In the genomic region with DNA sequence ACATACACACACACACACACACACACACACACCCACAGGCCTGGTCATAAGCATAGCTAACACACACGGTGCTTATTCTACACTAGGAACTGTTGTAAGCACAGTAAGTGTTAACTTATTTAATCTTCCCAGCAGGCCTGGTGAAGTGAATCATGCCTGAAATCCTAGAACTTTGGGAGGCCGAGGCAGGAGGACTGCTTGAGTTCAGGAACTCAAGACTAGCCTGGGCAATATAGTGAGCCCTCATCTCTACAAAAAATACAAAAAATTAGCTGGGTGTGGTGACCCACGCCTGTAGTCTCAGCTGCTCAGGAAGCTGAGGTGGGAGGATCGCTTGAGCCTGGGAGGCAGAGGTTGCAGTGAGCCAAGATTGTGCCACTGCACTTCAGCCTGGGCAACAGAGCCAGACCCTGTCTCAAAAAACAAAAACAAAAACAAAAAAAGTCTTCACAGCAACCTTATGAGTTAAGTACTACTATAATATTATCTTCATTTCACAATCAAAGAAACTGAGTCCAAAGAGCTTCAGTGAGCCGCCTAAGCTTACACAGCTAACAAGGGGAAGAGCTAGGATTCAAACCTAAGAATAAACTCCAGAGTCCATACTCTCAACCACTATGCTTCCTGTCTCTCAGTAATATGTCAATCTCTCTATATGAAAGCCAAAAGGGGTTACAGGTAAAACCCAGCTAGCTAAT, we compare ENCODE assay signal across 1 cellular context.
TF ChIP-seq lines count a peak whose summit lies in the region.

No MANE protein-coding gene starts in this region.

TF ChIP-seq in GM12878, 131 proteins besides CTCF, POLR2A, EP300 and RAD21 (continued from another document):
- TF ChIP-seq, protein P1, sequence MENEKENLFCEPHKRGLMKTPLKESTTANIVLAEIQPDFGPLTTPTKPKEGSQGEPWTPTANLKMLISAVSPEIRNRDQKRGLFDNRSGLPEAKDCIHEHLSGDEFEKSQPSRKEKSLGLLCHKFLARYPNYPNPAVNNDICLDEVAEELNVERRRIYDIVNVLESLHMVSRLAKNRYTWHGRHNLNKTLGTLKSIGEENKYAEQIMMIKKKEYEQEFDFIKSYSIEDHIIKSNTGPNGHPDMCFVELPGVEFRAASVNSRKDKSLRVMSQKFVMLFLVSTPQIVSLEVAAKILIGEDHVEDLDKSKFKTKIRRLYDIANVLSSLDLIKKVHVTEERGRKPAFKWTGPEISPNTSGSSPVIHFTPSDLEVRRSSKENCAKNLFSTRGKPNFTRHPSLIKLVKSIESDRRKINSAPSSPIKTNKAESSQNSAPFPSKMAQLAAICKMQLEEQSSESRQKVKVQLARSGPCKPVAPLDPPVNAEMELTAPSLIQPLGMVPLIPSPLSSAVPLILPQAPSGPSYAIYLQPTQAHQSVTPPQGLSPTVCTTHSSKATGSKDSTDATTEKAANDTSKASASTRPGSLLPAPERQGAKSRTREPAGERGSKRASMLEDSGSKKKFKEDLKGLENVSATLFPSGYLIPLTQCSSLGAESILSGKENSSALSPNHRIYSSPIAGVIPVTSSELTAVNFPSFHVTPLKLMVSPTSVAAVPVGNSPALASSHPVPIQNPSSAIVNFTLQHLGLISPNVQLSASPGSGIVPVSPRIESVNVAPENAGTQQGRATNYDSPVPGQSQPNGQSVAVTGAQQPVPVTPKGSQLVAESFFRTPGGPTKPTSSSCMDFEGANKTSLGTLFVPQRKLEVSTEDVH (IDR thresholded peaks at IDR 0.05; ENCODE audit: low read depth, partially characterized antibody): no peak
- TF ChIP-seq EED (IDR thresholded peaks at IDR 0.05; ENCODE audit: low read depth) (no peak), NFIC (IDR thresholded peaks at IDR 0.05; ENCODE audit: low read depth, low read length) (no peak), POU2F2 (IDR thresholded peaks at IDR 0.05; ENCODE audit: borderline replicate concordance, low read depth, low read length) (no peak), BCL11A (IDR thresholded peaks at IDR 0.05; ENCODE audit: low read depth, low read length) (no peak)
- TF ChIP-seq, protein P2, sequence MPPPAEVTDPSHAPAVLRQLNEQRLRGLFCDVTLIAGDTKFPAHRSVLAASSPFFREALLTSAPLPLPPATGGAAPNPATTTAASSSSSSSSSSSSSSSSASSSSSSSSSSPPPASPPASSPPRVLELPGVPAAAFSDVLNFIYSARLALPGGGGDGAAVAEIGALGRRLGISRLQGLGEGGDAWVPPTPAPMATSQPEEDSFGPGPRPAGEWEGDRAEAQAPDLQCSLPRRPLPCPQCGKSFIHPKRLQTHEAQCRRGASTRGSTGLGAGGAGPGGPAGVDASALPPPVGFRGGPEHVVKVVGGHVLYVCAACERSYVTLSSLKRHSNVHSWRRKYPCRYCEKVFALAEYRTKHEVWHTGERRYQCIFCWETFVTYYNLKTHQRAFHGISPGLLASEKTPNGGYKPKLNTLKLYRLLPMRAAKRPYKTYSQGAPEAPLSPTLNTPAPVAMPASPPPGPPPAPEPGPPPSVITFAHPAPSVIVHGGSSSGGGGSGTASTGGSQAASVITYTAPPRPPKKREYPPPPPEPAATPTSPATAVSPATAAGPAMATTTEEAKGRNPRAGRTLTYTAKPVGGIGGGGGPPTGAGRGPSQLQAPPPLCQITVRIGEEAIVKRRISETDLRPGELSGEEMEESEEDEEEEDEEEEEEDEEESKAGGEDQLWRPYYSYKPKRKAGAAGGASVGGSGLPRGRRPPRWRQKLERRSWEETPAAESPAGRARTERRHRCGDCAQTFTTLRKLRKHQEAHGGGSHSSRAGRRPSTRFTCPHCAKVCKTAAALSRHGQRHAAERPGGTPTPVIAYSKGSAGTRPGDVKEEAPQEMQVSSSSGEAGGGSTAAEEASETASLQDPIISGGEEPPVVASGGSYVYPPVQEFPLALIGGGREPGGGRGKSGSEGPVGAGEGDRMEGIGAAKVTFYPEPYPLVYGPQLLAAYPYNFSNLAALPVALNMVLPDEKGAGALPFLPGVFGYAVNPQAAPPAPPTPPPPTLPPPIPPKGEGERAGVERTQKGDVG (CRISPR knock-in tag; IDR thresholded peaks at IDR 0.05): no peak
TF ChIP-seq in GM12878: peak in this region for 0.
